Comparison of ENCODE assay signal across 21 cellular contexts in the genomic region with DNA sequence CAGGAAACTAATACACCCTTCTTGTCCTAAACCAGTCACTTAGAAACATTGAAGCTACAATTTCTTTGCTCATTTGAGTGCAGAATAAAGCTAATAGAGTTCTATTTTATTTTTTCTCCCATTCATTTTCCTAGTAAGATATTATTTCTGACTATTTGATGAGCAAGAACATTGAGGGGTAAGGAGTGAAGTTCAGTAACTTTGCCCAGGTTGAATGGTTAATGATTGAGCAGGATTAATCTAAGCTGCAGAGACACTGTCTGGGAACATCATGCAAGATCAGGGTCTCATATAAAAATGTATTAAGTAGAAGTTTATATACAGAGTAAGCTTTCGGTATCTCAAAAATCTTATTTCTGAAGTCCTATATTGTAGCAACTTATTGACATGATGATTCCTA.
"Had no signal": no experiment of that assay in that cellular context is flagged by ENCODE, and none has a peak within 500 bp of the region (broad histone marks: within the 10 kb centered on the region; RNA-seq: fewer than 3 reads in every experiment).

No MANE protein-coding gene starts in this region.

- H3K27ac Mint-ChIP-seq: effector memory CD8-positive, alpha-beta T cell; naive B cell had no signal

- H3K27ac ChIP-seq: epithelial cell of prostate, hepatocyte, thyroid gland had no signal

- H3K36me3 ChIP-seq: esophagus muscularis mucosa, gastroesophageal sphincter, right atrium auricular region, thyroid gland had no signal

- H3K27me3 Mint-ChIP-seq: central memory CD8-positive, alpha-beta T cell; effector memory CD8-positive, alpha-beta T cell; type B pancreatic cell had no signal

- H2AFZ ChIP-seq: hepatocyte had no signal

- H3K36me3 Mint-ChIP-seq: naive B cell had no signal

- ATAC-seq: effector memory CD8-positive, alpha-beta T cell; gastroesophageal sphincter had no signal

- H3K9me3 ChIP-seq: esophagus muscularis mucosa, gastroesophageal sphincter, right atrium auricular region, thyroid gland had no signal

- H3K4me2 ChIP-seq: hepatocyte, smooth muscle cell had no signal

- FAIRE-seq: islet of Langerhans, urothelium cell line had no signal

- H3K27me3 ChIP-seq: esophagus muscularis mucosa, gastroesophageal sphincter, hepatocyte, right atrium auricular region, thyroid gland had no signal

- H3K79me2 ChIP-seq: hepatocyte had no signal

- H3K4me1 Mint-ChIP-seq: central memory CD8-positive, alpha-beta T cell; naive B cell had no signal

- DNase-seq: cortex of kidney; effector memory CD8-positive, alpha-beta T cell; glutamatergic neuron; kidney glomerular epithelial cell; mesenchymal stem cell; naive B cell; posterior cingulate gyrus; stimulated activated CD4-positive, alpha-beta T cell treated with anti-CD3 and anti-CD28 coated beads, Interleukin-2, amount 100 ng/mL, for 48 hours; stimulated activated naive CD4-positive, alpha-beta T cell treated with Interleukin-2 at 50 U/mL for 16 hours; thyroid gland had no signal

- H3K4me3 ChIP-seq: esophagus muscularis mucosa, gastroesophageal sphincter, hepatocyte, lung, right atrium auricular region, smooth muscle cell, thyroid gland had no signal

- H3K4me3 Mint-ChIP-seq: central memory CD8-positive, alpha-beta T cell; effector memory CD8-positive, alpha-beta T cell; naive B cell; type B pancreatic cell had no signal

- H3K9me3 Mint-ChIP-seq: central memory CD8-positive, alpha-beta T cell; effector memory CD8-positive, alpha-beta T cell had no signal
